1 cellular context compared by ENCODE assay signal in genomic region chrX:28158019-28158777, GRCh38.
TF ChIP-seq lines count a peak whose summit lies in the region.

No MANE protein-coding gene starts in this region.

TF ChIP-seq in GM23338, 12 proteins besides CTCF, POLR2A, EP300 and RAD21 (continued from another document):
- TF ChIP-seq ZNF462 (CRISPR knock-in tag; IDR thresholded peaks at IDR 0.05) (no peak), EZH2phosphoT487 (IDR thresholded peaks at IDR 0.05; ENCODE audit: unreplicated experiment) (no peak), NANOG (IDR thresholded peaks at IDR 0.05; ENCODE audit: borderline replicate concordance) (no peak), REST (IDR thresholded peaks at IDR 0.05; ENCODE audit: unreplicated experiment) (no peak), STAT1 (IDR thresholded peaks at IDR 0.05; ENCODE audit: unreplicated experiment) (no peak), EZH2 (IDR thresholded peaks at IDR 0.05; ENCODE audit: low read depth, unreplicated experiment) (no peak), CREB1 (CRISPR knock-in tag; IDR thresholded peaks at IDR 0.05; ENCODE audit: low read depth) (no peak), POLR2AphosphoS5 (IDR thresholded peaks at IDR 0.05; ENCODE audit: low read depth) (no peak)
